Comparison of ENCODE assay signal across 1 cellular context in genomic region chr18:72181241-72181764, GRCh38.
TF ChIP-seq lines count a peak whose summit lies in the region.

No MANE protein-coding gene starts in this region.

TF ChIP-seq in GM12878, 131 proteins besides CTCF, POLR2A, EP300 and RAD21 (continued from another document):
- TF ChIP-seq BCL11A (IDR thresholded peaks at IDR 0.05; ENCODE audit: low read depth, low read length) = peak; percentile 49; the same call in 1 of the 2 replicates
- no peak for TF ChIP-seq POLR2AphosphoS5 (IDR thresholded peaks at IDR 0.05; ENCODE audit: low read length)
- peak; percentile 66 for TF ChIP-seq MEF2B (IDR thresholded peaks at IDR 0.05; ENCODE audit: partially characterized antibody, poor library complexity, severe bottlenecking)
- no peak for TF ChIP-seq ESRRA (IDR thresholded peaks at IDR 0.05; ENCODE audit: low read length)
- TF ChIP-seq USF1 (IDR thresholded peaks at IDR 0.05; ENCODE audit: borderline replicate concordance, extremely low read length, insufficient read depth, low read depth, low read length) = no peak
- TF ChIP-seq NFXL1 (IDR thresholded peaks at IDR 0.05; ENCODE audit: borderline replicate concordance) = no peak
- TF ChIP-seq ZNF274 (IDR thresholded peaks at IDR 0.05; ENCODE audit: insufficient read depth, insufficient read length) = no peak
- no peak for TF ChIP-seq CBX5 (IDR thresholded peaks at IDR 0.05; ENCODE audit: low read depth)
